ENCODE assay signal across 12 cellular contexts in genomic region chr3:134354612-134355275, GRCh38. TPM values are rescaled to one million over a fixed set of nuclear protein-coding genes. Genes with fewer than 3 reads are reported as not detected.
DNase-seq lines count a peak whose midpoint lies in the region; ATAC-seq and TF ChIP-seq lines count a peak whose summit lies in the region.
"Had no signal": no experiment of that assay in that cellular context is flagged by ENCODE, and none has a peak within 500 bp of the region (broad histone marks: within the 10 kb centered on the region; RNA-seq: fewer than 3 reads in every experiment).

No MANE protein-coding gene starts in this region.

- H3K9me3 ChIP-seq in HCT116 (ENCODE audit: control insufficient read depth in 1 of 2, insufficient read depth in 1 of 2, low read depth in 1 of 2, low read length in 2 of 2), result no peaks in the 10 kb centered on the region
- H3K9me3 ChIP-seq in lower lobe of right lung, result no peaks in the 10 kb centered on the region
- no peaks in the 10 kb centered on the region for H3K9me3 ChIP-seq in tibial nerve
- H3K9me3 ChIP-seq: prostate gland had no signal

- H3K27me3 ChIP-seq in HCT116 (ENCODE audit: insufficient read depth, low read length) (no peaks in the 10 kb centered on the region), lower lobe of right lung (ENCODE audit: low read depth) (no peaks in the 10 kb centered on the region), tibial nerve (no peaks in the 10 kb centered on the region)

- no peaks in the 10 kb centered on the region for H4K20me1 ChIP-seq in HCT116 (ENCODE audit: insufficient read depth)

- 79 to 82% methylated on average over 6 to 7 of the region's 7 CpGs for WGBS in tibial nerve, 2 donors

- TF ChIP-seq RAD21 in HCT116 (IDR thresholded peaks at IDR 0.05; ENCODE audit: low read depth), result no peak

- no peak for DNase-seq in HCT116 (ENCODE audit: low read depth, low spot score)
- DNase-seq in caudate nucleus (lab: John Stamatoyannopoulos, UW), result peak in 1 of 61 donors; percentile 7
- no peak for DNase-seq in lower lobe of right lung
- DNase-seq in tibial nerve (ENCODE audit: low spot score in 2 of 2), result no peak
- DNase-seq: mesendoderm, NCI-H1417, NCI-H510A treated with DMSO at 0.1 percent for 48 hours, SHP77 treated with DMSO at 0.1 percent for 48 hours had no signal

- ATAC-seq in HCT116 (no peak), lower lobe of right lung (no peak), HG03175 (IDR thresholded peaks at IDR 0.05; ENCODE audit: unreplicated experiment) (no peak), HG03520 (IDR thresholded peaks at IDR 0.05; ENCODE audit: unreplicated experiment) (no peak), GM21423 (IDR thresholded peaks at IDR 0.05; ENCODE audit: unreplicated experiment) (no peak)

- H3K9me2 ChIP-seq in HCT116 (ENCODE audit: insufficient read depth), result no peaks in the 10 kb centered on the region

- H3K4me1 ChIP-seq in HCT116 (ENCODE audit: control insufficient read depth in 1 of 2, insufficient read depth in 2 of 2, low read length in 2 of 2) (peaks cover 51 to 86% of the 10 kb centered on the region in 2 experiments), lower lobe of right lung (peaks cover 87% of the 10 kb centered on the region), tibial nerve (peaks cover 12 to 95% (median 76%) of the 10 kb centered on the region in 4 donors)

- H3K4me3 ChIP-seq in HCT116 (replicated peaks in 1 of 2; ENCODE audit: low read depth in 1 of 2, low read length in 2 of 2) (no peak overlapping the region), lower lobe of right lung (no peak overlapping the region), tibial nerve (no peak overlapping the region)
- H3K4me3 ChIP-seq: prostate gland had no signal

- peaks cover 7 to 42% of the 10 kb centered on the region in 2 experiments; a peak in 2 of 4 replicates for H3K36me3 ChIP-seq in HCT116 (ENCODE audit: control insufficient read depth in 1 of 2, insufficient read depth in 2 of 2, low read length in 2 of 2)
- peaks cover 57% of the 10 kb centered on the region for H3K36me3 ChIP-seq in lower lobe of right lung
- H3K36me3 ChIP-seq in tibial nerve, result peaks cover 0 to 84% (median 4%) of the 10 kb centered on the region in 3 donors

- RAD21 ChIA-PET in HCT116 (lab: Charles Lee; ENCODE audit: low non-redundant PET in 1 of 2, low total read pairs in 2 of 2, uncharacterized antibody in 2 of 2, unreplicated experiment in 2 of 2), result no interaction called here

- no peak overlapping the region for H3K4me2 ChIP-seq in HCT116 (ENCODE audit: low read length)

- H3K27ac ChIP-seq in HCT116 (ENCODE audit: low read depth, low read length) (no peak overlapping the region), caudate nucleus (ENCODE audit: low read depth, low read length) (peak overlapping the region; percentile 14), lower lobe of right lung (peak overlapping the region; percentile 86), tibial nerve (peak overlapping the region; percentile 18 to 100 (median 78))

- CTCF ChIA-PET in HCT116 (lab: Charles Lee), result no interaction called here

- peaks cover 16% of the 10 kb centered on the region for H3K79me2 ChIP-seq in HCT116 (ENCODE audit: insufficient read depth, low read length)

- no peak overlapping the region for H2AFZ ChIP-seq in HCT116 (ENCODE audit: low read depth, low read length, poor library complexity, severe bottlenecking)

- POLR2A ChIA-PET in HCT116 (lab: Charles Lee), result interaction anchor here (1.7 kb wide), 1 partner anchor 10 kb away, joined by 3 read pairs; no protein-coding TSS in a partner anchor

- TF ChIP-seq EP300 in tibial nerve (IDR thresholded peaks at IDR 0.05), result no peak

- no peak overlapping the region for H3K9ac ChIP-seq in HCT116 (ENCODE audit: low read length)

- TF ChIP-seq POLR2A in HCT116 (IDR thresholded peaks at IDR 0.05; ENCODE audit: borderline replicate concordance, extremely low read depth, insufficient read depth, insufficient read length), result no peak
- TF ChIP-seq POLR2A in tibial nerve (IDR thresholded peaks at IDR 0.05), result no peak

- no TSS peak for BruUV-seq in HCT116 (replicated peaks; lab: Mats Ljungman, UMichigan)

- no peak for TF ChIP-seq CTCF in HCT116 (IDR thresholded peaks at IDR 0.05 in 2 of 3, conservative IDR thresholded peaks at IDR 0.05 in 1 of 3; ENCODE audit: borderline replicate concordance in 1 of 3, insufficient read depth in 1 of 3, low read depth in 2 of 3, low read length in 2 of 3)
- TF ChIP-seq CTCF in lower lobe of right lung (IDR thresholded peaks at IDR 0.05), result no peak
- no peak for TF ChIP-seq CTCF in tibial nerve (IDR thresholded peaks at IDR 0.05)

- intact Hi-C loops in HCT116 (cut with micrococcal nuclease) (loop anchor here (5.0 kb wide), 1 partner anchor 118 kb away; no protein-coding TSS in a partner anchor), lower lobe of right lung (cut with DNase I) (no loop called here)

TF ChIP-seq in HCT116, 20 proteins besides CTCF, POLR2A, EP300 and RAD21:
- no peak for TF ChIP-seq SP1 (IDR thresholded peaks at IDR 0.05; ENCODE audit: low read depth)
- TF ChIP-seq MAX (IDR thresholded peaks at IDR 0.05), result peak; percentile 8; the same call in 1 of the 2 replicates
- TF ChIP-seq EGR1 (IDR thresholded peaks at IDR 0.05; ENCODE audit: low read depth), result no peak
TF ChIP-seq in HCT116: peak in this region for 1.

RNA-seq across cellular contexts. Expression of gene AMOTL2, which starts 19.5 kb away (rescaled TPM):
- total RNA-seq in HCT116 (2021; ENCODE audit: unreplicated experiment) (54.0 TPM), lower lobe of right lung (77.8 TPM), tibial nerve (100 to 1,000 TPM; 216 to 337 (median 255) TPM)
- 17.8 and 19.7 TPM in 2 replicates for polyA plus RNA-seq in HCT116 (2012)
